In genomic region chr20:38873050-38873581, GRCh38 we compare ENCODE assay signal across 9 cellular contexts. TPM values are rescaled to one million over a fixed set of nuclear protein-coding genes. Genes with fewer than 3 reads are reported as not detected.
DNase-seq lines count a peak whose midpoint lies in the region; ATAC-seq and TF ChIP-seq lines count a peak whose summit lies in the region.
"Had no signal": no experiment of that assay in that cellular context is flagged by ENCODE, and none has a peak within 500 bp of the region (broad histone marks: within the 10 kb centered on the region; RNA-seq: fewer than 3 reads in every experiment).

No MANE protein-coding gene starts in this region.

- no peak overlapping the region for H4K8ac ChIP-seq in mesendoderm (ENCODE audit: low read depth, low read length)

- H3K4me3 Mint-ChIP-seq in activated CD8-positive, alpha-beta T cell treated with anti-CD3 and anti-CD28 coated beads, Interleukin-2, amount 10 ng/mL, durations not matched to agents 7 days and 5 days: peak overlapping the region; percentile 74

- H4K20me1 ChIP-seq in SK-N-SH (ENCODE audit: insufficient read depth): no peaks in the 10 kb centered on the region

- H3K4ac ChIP-seq in mesendoderm (ENCODE audit: low read depth, low read length): no peak overlapping the region

- no peak overlapping the region for H3K4me2 ChIP-seq in SK-N-SH
- H3K4me2 ChIP-seq in mesendoderm (ENCODE audit: low read length): no peak overlapping the region

- POLR2A ChIA-PET in activated CD8-positive, alpha-beta T cell treated with anti-CD3 and anti-CD28 coated beads, Interleukin-2, amount 10 ng/mL, durations not matched to agents 7 days and 5 days (lab: Charles Lee): interaction anchor here (0.7 to 5.3 kb wide), 6 partner anchors 11 to 67 kb away, joined by 3 to 82 read pairs (median 6); partner anchors contain the start of gene PPP1R16B
- POLR2A ChIA-PET in SK-N-SH (lab: Yijun Ruan, JAX): interaction anchor here (2.4 to 2.8 kb wide), 2 partner anchors 10 to 20 kb away, joined by 20 to 50 read pairs; no protein-coding TSS in a partner anchor

- TF ChIP-seq EP300 in SK-N-SH (IDR thresholded peaks at IDR 0.05; ENCODE audit: borderline replicate concordance in 1 of 2, low read depth in 1 of 2, low read length in 1 of 2): no peak

- no peak overlapping the region for H2BK5ac ChIP-seq in mesendoderm (ENCODE audit: low read length)

- H3K4me3 ChIP-seq in mucosa of descending colon: no peak overlapping the region
- no peak overlapping the region for H3K4me3 ChIP-seq in SK-N-SH (ENCODE audit: low read depth in 2 of 2, low read length in 1 of 2)
- H3K4me3 ChIP-seq in mesendoderm (ENCODE audit: low read length): no peak overlapping the region
- H3K4me3 ChIP-seq: K562 had no signal

- H3K27me3 Mint-ChIP-seq in activated CD8-positive, alpha-beta T cell treated with anti-CD3 and anti-CD28 coated beads, Interleukin-2, amount 10 ng/mL, durations not matched to agents 7 days and 5 days (ENCODE audit: low read depth): no peaks in the 10 kb centered on the region

- H4K5ac ChIP-seq in mesendoderm (ENCODE audit: low read length): no peak overlapping the region

- CTCF ChIA-PET in activated CD8-positive, alpha-beta T cell treated with anti-CD3 and anti-CD28 coated beads, Interleukin-2, amount 10 ng/mL, durations not matched to agents 7 days and 5 days (lab: Charles Lee): interaction anchor here (0.7 to 6.1 kb wide), 13 partner anchors 9 to 121 kb away, joined by 3 to 59 read pairs (median 4); partner anchors contain the start of gene PPP1R16B
- CTCF ChIA-PET in SK-N-SH (lab: Yijun Ruan, JAX): interaction anchor here (1.5 to 7.2 kb wide), 2 partner anchors 12 to 19 kb away, joined by 4 to 58 read pairs; no protein-coding TSS in a partner anchor

- H3K79me2 ChIP-seq in SK-N-SH (ENCODE audit: insufficient read depth): no peaks in the 10 kb centered on the region
- no peaks in the 10 kb centered on the region for H3K79me2 ChIP-seq in mesendoderm (ENCODE audit: control insufficient read depth, insufficient read depth, low read length)

- H3K18ac ChIP-seq in mesendoderm (ENCODE audit: low read length): no peak overlapping the region

- peak overlapping the region; percentile 89 for H3K27ac Mint-ChIP-seq in activated CD8-positive, alpha-beta T cell treated with anti-CD3 and anti-CD28 coated beads, Interleukin-2, amount 10 ng/mL, durations not matched to agents 7 days and 5 days

- no peak overlapping the region for H2AFZ ChIP-seq in SK-N-SH (ENCODE audit: low read depth)

- H3K27me3 ChIP-seq in SK-N-SH (ENCODE audit: insufficient read depth): peaks cover 16% of the 10 kb centered on the region; the same call in 1 of the 2 replicates
- no peaks in the 10 kb centered on the region for H3K27me3 ChIP-seq in mesendoderm (ENCODE audit: insufficient read depth, low read length, poor library complexity)

- no peak overlapping the region for H2BK120ac ChIP-seq in mesendoderm (ENCODE audit: low read depth, low read length)

- peaks cover 86% of the 10 kb centered on the region for H3K4me1 Mint-ChIP-seq in activated CD8-positive, alpha-beta T cell treated with anti-CD3 and anti-CD28 coated beads, Interleukin-2, amount 10 ng/mL, durations not matched to agents 7 days and 5 days (ENCODE audit: low read depth)

- no peak overlapping the region for H3K23ac ChIP-seq in mesendoderm (ENCODE audit: low read length)

- ATAC-seq in GM19025 (IDR thresholded peaks at IDR 0.05; ENCODE audit: low read depth, unreplicated experiment) (peak; percentile 49), HG03139 (IDR thresholded peaks at IDR 0.05; ENCODE audit: unreplicated experiment) (peak; percentile 49), mucosa of descending colon (peak; percentile 10)
- peak; percentile 62 for ATAC-seq in activated CD8-positive, alpha-beta T cell treated with anti-CD3 and anti-CD28 coated beads, Interleukin-2, amount 10 ng/mL, durations not matched to agents 7 days and 5 days
- ATAC-seq: K562 had no signal

- H3K9me3 ChIP-seq in mucosa of descending colon (no peaks in the 10 kb centered on the region), SK-N-SH (no peaks in the 10 kb centered on the region)

- H3K36me3 ChIP-seq in mucosa of descending colon (ENCODE audit: low read depth) (no peaks in the 10 kb centered on the region), SK-N-SH (replicated peaks in 1 of 2; ENCODE audit: control insufficient read depth in 1 of 2, insufficient read depth in 2 of 2, low read length in 1 of 2) (no peaks in the 10 kb centered on the region), mesendoderm (ENCODE audit: control insufficient read depth, insufficient read depth, low read length) (no peaks in the 10 kb centered on the region)

- no peak overlapping the region for H3K56ac ChIP-seq in mesendoderm (ENCODE audit: low read length)

- H3K9ac ChIP-seq in SK-N-SH (no peak overlapping the region), mesendoderm (ENCODE audit: low read length) (no peak overlapping the region)

- H3K79me1 ChIP-seq in mesendoderm (ENCODE audit: low read length): no peaks in the 10 kb centered on the region

- H3K27ac ChIP-seq in SK-N-SH (ENCODE audit: low read depth in 2 of 2, low read length in 1 of 2): peak overlapping the region in 1 of 2 experiments; percentile 100; a peak in 2 of 4 replicates
- no peak overlapping the region for H3K27ac ChIP-seq in mesendoderm (ENCODE audit: low read depth, low read length)

- no peaks in the 10 kb centered on the region for H3K9me2 ChIP-seq in SK-N-SH

- in situ Hi-C loops in G401 (cut with HindIII; ENCODE audit: low sequenced_read_pairs): no loop called here

- H2BK15ac ChIP-seq in mesendoderm (replicated peaks; ENCODE audit: low read depth): no peak overlapping the region

- H3K36me3 Mint-ChIP-seq in activated CD8-positive, alpha-beta T cell treated with anti-CD3 and anti-CD28 coated beads, Interleukin-2, amount 10 ng/mL, durations not matched to agents 7 days and 5 days (ENCODE audit: low read depth): peaks cover 39% of the 10 kb centered on the region

- H3F3A ChIP-seq in SK-N-SH (replicated peaks; ENCODE audit: insufficient read depth): no peaks in the 10 kb centered on the region

- intact Hi-C loops in mucosa of descending colon (cut with DNase I, micrococcal nuclease): no loop called here

- TF ChIP-seq CTCF in mucosa of descending colon (IDR thresholded peaks at IDR 0.05) (no peak), SK-N-SH (IDR thresholded peaks at IDR 0.05) (no peak)

- WGBS in SK-N-SH (ENCODE audit: low lambda C conversion rate): 58% methylated on average over 10 of the region's 12 CpGs
- whole genome bisulfite sequencing in mesendoderm (ENCODE audit: extremely low coverage, insufficient coverage, low lambda C conversion rate): no CpG with 5 or more reads among the region's 12 CpGs

- no peak overlapping the region for H2AK5ac ChIP-seq in mesendoderm (ENCODE audit: low read length)

- H3K4me1 ChIP-seq in mucosa of descending colon (ENCODE audit: low read depth) (peaks cover 40% of the 10 kb centered on the region), SK-N-SH (ENCODE audit: control insufficient read depth in 1 of 2, insufficient read depth in 2 of 2, low read depth in 1 of 2, low read length in 1 of 2) (peaks cover 0 to 74% of the 10 kb centered on the region in 2 experiments; a peak in 2 of 4 replicates), mesendoderm (ENCODE audit: control insufficient read depth, low read depth, low read length) (peaks cover 13% of the 10 kb centered on the region)

- H3K9me3 Mint-ChIP-seq in activated CD8-positive, alpha-beta T cell treated with anti-CD3 and anti-CD28 coated beads, Interleukin-2, amount 10 ng/mL, durations not matched to agents 7 days and 5 days (ENCODE audit: insufficient read depth): no peaks in the 10 kb centered on the region

- DNase-seq in activated CD8-positive, alpha-beta T cell treated with anti-CD3 and anti-CD28 coated beads, Interleukin-2, amount 10 ng/mL, durations not matched to agents 7 days and 5 days: peak; percentile 84
- DNase-seq in mucosa of descending colon (peak in 2 of 3 donors; percentile 51 to 75), SK-N-SH (no peak), DMS 273 (lab: John Stamatoyannopoulos, UW; ENCODE audit: unreplicated experiment) (no peak), G401 (ENCODE audit: low spot score) (no peak), mesendoderm (no peak)

- TF ChIP-seq RAD21 in SK-N-SH (IDR thresholded peaks at IDR 0.05; ENCODE audit: low read length): no peak

TF ChIP-seq in SK-N-SH, 30 proteins besides CTCF, POLR2A, EP300 and RAD21 (continues in another document):
- TF ChIP-seq RFX5 (IDR thresholded peaks at IDR 0.05; ENCODE audit: low read length) (no peak), IRF3 (IDR thresholded peaks at IDR 0.05; ENCODE audit: low read depth, low read length) (no peak), CHD2 (IDR thresholded peaks at IDR 0.05; ENCODE audit: low read length, partially characterized antibody) (no peak), FOXJ3 (CRISPR knock-in tag; IDR thresholded peaks at IDR 0.05) (no peak)

RNA-seq across cellular contexts. Expression of gene FAM83D, which starts 53.1 kb away (rescaled TPM):
- total RNA-seq in activated CD8-positive, alpha-beta T cell treated with anti-CD3 and anti-CD28 coated beads, Interleukin-2, amount 10 ng/mL, durations not matched to agents 7 days and 5 days: 10 to 100 TPM; 24.9 to 25.6 TPM
- total RNA-seq in mucosa of descending colon: 10 to 100 TPM in 2 of 3 donors, 1 to 10 TPM in 1; 3.4 to 13.9 (median 13.1) TPM
- 18.9 and 21.5 TPM in 2 replicates for polyA plus RNA-seq in SK-N-SH (2012; rRNA removed)
- 17.3 and 20.6 TPM in 2 replicates for polyA plus RNA-seq in SK-N-SH (2012; cell fraction: cytosol; rRNA removed)
- 16.9 and 18.8 TPM in 2 replicates for polyA plus RNA-seq in SK-N-SH (2012; cell fraction: nucleus; rRNA removed)
- total RNA-seq in G401 (2014; rRNA removed; shearing (Covaris generic)): 38.4 and 43.1 TPM in 2 replicates
- 55.2 TPM for polyA plus RNA-seq in mesendoderm (2013, experiment 1 of 2)
- 54.8 TPM for polyA plus RNA-seq in mesendoderm (2013, experiment 2 of 2)

Comparison
In these comparisons a context has a peak if more than half of its experiments do, and no peak if none do; other contexts are left out.
1. ATAC-seq: peak in every context shown above with its lines; median percentile 62 in activated CD8-positive, alpha-beta T cell treated with anti-CD3 and anti-CD28 coated beads, Interleukin-2, amount 10 ng/mL, durations not matched to agents 7 days and 5 days; 49 in GM19025; 49 in HG03139; 10 in mucosa of descending colon.
2. DNase-seq: peak in activated CD8-positive, alpha-beta T cell treated with anti-CD3 and anti-CD28 coated beads, Interleukin-2, amount 10 ng/mL, durations not matched to agents 7 days and 5 days (single experiment) and mucosa of descending colon (2 of 3); none in SK-N-SH (single experiment), DMS 273 (single experiment), G401 (single experiment) and mesendoderm (single experiment).